Comparison of ENCODE assay signal across 1 cellular context in the genomic region with DNA sequence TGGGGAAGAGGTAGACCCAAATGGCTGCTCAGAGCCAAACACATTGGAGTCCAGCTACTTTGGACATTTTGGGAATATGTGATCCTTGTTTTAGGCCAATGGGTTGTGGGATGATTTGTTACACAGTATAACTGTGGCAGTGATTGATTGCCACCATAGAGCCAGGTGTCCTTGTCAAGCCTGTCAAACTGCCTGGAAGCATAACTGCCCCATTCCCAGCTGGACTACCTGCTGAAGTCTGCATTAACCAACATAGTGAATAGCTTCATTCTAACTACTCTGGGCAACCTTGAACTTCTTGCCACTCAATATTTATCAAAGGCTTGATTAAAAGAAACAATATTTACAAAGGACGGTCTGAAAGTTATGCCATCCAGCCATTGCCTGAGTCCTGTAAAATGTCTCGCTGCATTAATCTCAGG.
TF ChIP-seq lines count a peak whose summit lies in the region.

No MANE protein-coding gene starts in this region.

TF ChIP-seq in HepG2, 621 proteins besides CTCF, POLR2A, EP300 and RAD21 (continued from another document and continues in another):
- TF ChIP-seq ZNF292 (CRISPR knock-in tag; IDR thresholded peaks at IDR 0.05; ENCODE audit: borderline replicate concordance, low read depth) (peak; percentile 64; the same call in 1 of the 2 replicates), ZHX1 (CRISPR knock-in tag; IDR thresholded peaks at IDR 0.05; ENCODE audit: low read depth) (peak; percentile 22; the same call in 1 of the 2 replicates), HOXA3 (CRISPR knock-in tag; IDR thresholded peaks at IDR 0.05) (no peak), MED1 (CRISPR knock-in tag; IDR thresholded peaks at IDR 0.05) (peak; percentile 45; the same call in 1 of the 2 replicates), ZNF180 (CRISPR knock-in tag; IDR thresholded peaks at IDR 0.05; ENCODE audit: borderline replicate concordance, low read depth) (no peak), ZNF224 (CRISPR knock-in tag; IDR thresholded peaks at IDR 0.05) (no peak), ARID5B (CRISPR knock-in tag; IDR thresholded peaks at IDR 0.05) (peak; percentile 97), TBX3 (IDR thresholded peaks at IDR 0.05; ENCODE audit: borderline replicate concordance) (peak; percentile 61; the same call in 1 of the 2 replicates), ZNF747 (CRISPR knock-in tag; IDR thresholded peaks at IDR 0.05; ENCODE audit: borderline replicate concordance) (peak; percentile 52; the same call in 1 of the 2 replicates), SOX6 (IDR thresholded peaks at IDR 0.05) (no peak), SOX6 (CRISPR knock-in tag; IDR thresholded peaks at IDR 0.05) (peak; percentile 80), ZNF598 (CRISPR knock-in tag; IDR thresholded peaks at IDR 0.05; ENCODE audit: borderline replicate concordance) (no peak), HMG20A (CRISPR knock-in tag; IDR thresholded peaks at IDR 0.05; ENCODE audit: borderline replicate concordance) (peak; percentile 97), ZNF552 (CRISPR knock-in tag; IDR thresholded peaks at IDR 0.05; ENCODE audit: borderline replicate concordance) (no peak), BHLHE40 (IDR thresholded peaks at IDR 0.05; ENCODE audit: low read length) (no peak), SKIL (CRISPR knock-in tag; IDR thresholded peaks at IDR 0.05; ENCODE audit: borderline replicate concordance) (peak; percentile 73), ZMYM3 (CRISPR knock-in tag; IDR thresholded peaks at IDR 0.05) (0 out of 2 replicates have a peak, but pooled peaks have one; percentile 44), ZNF10 (CRISPR knock-in tag; IDR thresholded peaks at IDR 0.05; ENCODE audit: borderline replicate concordance, low read depth) (no peak), ZBTB42 (CRISPR knock-in tag; IDR thresholded peaks at IDR 0.05) (no peak), NFYB (CRISPR knock-in tag; IDR thresholded peaks at IDR 0.05) (no peak), ZNF510 (CRISPR knock-in tag; IDR thresholded peaks at IDR 0.05; ENCODE audit: low read depth) (no peak), SIX4 (CRISPR knock-in tag; IDR thresholded peaks at IDR 0.05) (peak; percentile 77; the same call in 1 of the 2 replicates), ZNF800 (CRISPR knock-in tag; IDR thresholded peaks at IDR 0.05) (no peak), SMARCE1 (IDR thresholded peaks at IDR 0.05; ENCODE audit: borderline replicate concordance) (no peak), MXI1 (IDR thresholded peaks at IDR 0.05; ENCODE audit: borderline replicate concordance, low read depth, low read length) (no peak), DNMT3B (CRISPR knock-in tag; conservative IDR thresholded peaks at IDR 0.05) (no peak), GPBP1L1 (CRISPR knock-in tag; IDR thresholded peaks at IDR 0.05) (no peak), FOXJ3 (CRISPR knock-in tag; IDR thresholded peaks at IDR 0.05; ENCODE audit: borderline replicate concordance) (peak; percentile 59; the same call in 1 of the 2 replicates), GMEB1 (CRISPR knock-in tag; IDR thresholded peaks at IDR 0.05; ENCODE audit: borderline replicate concordance) (no peak), ZNF550 (CRISPR knock-in tag; IDR thresholded peaks at IDR 0.05; ENCODE audit: borderline replicate concordance) (no peak), PBX2 (CRISPR knock-in tag; IDR thresholded peaks at IDR 0.05) (peak; percentile 72; the same call in 1 of the 2 replicates), SSRP1 (CRISPR knock-in tag; IDR thresholded peaks at IDR 0.05) (peak; percentile 75; the same call in 1 of the 2 replicates), RORA (CRISPR knock-in tag; IDR thresholded peaks at IDR 0.05) (no peak), HNF4A (CRISPR knock-in tag; IDR thresholded peaks at IDR 0.05) (peak; percentile 47; the same call in 1 of the 2 replicates)
- TF ChIP-seq, protein P1, sequence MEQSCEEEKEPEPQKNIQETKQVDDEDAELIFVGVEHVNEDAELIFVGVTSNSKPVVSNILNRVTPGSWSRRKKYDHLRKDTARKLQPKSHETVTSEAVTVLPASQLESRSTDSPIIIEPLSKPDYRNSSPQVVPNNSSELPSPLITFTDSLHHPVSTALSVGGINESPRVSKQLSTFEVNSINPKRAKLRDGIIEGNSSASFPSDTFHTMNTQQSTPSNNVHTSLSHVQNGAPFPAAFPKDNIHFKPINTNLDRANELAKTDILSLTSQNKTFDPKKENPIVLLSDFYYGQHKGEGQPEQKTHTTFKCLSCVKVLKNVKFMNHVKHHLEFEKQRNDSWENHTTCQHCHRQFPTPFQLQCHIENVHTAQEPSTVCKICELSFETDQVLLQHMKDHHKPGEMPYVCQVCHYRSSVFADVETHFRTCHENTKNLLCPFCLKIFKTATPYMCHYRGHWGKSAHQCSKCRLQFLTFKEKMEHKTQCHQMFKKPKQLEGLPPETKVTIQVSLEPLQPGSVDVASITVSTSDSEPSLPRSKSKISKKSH (CRISPR knock-in tag; IDR thresholded peaks at IDR 0.05; ENCODE audit: borderline replicate concordance) = no peak
- TF ChIP-seq, protein P2, sequence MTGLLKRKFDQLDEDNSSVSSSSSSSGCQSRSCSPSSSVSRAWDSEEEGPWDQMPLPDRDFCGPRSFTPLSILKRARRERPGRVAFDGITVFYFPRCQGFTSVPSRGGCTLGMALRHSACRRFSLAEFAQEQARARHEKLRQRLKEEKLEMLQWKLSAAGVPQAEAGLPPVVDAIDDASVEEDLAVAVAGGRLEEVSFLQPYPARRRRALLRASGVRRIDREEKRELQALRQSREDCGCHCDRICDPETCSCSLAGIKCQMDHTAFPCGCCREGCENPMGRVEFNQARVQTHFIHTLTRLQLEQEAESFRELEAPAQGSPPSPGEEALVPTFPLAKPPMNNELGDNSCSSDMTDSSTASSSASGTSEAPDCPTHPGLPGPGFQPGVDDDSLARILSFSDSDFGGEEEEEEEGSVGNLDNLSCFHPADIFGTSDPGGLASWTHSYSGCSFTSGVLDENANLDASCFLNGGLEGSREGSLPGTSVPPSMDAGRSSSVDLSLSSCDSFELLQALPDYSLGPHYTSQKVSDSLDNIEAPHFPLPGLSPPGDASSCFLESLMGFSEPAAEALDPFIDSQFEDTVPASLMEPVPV (CRISPR knock-in tag; IDR thresholded peaks at IDR 0.05) = no peak
- TF ChIP-seq, protein P3, sequence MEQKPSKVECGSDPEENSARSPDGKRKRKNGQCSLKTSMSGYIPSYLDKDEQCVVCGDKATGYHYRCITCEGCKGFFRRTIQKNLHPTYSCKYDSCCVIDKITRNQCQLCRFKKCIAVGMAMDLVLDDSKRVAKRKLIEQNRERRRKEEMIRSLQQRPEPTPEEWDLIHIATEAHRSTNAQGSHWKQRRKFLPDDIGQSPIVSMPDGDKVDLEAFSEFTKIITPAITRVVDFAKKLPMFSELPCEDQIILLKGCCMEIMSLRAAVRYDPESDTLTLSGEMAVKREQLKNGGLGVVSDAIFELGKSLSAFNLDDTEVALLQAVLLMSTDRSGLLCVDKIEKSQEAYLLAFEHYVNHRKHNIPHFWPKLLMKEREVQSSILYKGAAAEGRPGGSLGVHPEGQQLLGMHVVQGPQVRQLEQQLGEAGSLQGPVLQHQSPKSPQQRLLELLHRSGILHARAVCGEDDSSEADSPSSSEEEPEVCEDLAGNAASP (CRISPR knock-in tag; IDR thresholded peaks at IDR 0.05; ENCODE audit: borderline replicate concordance) = peak; percentile 33; the same call in 1 of the 2 replicates
